14 cellular contexts compared by ENCODE assay signal in the genomic region with DNA sequence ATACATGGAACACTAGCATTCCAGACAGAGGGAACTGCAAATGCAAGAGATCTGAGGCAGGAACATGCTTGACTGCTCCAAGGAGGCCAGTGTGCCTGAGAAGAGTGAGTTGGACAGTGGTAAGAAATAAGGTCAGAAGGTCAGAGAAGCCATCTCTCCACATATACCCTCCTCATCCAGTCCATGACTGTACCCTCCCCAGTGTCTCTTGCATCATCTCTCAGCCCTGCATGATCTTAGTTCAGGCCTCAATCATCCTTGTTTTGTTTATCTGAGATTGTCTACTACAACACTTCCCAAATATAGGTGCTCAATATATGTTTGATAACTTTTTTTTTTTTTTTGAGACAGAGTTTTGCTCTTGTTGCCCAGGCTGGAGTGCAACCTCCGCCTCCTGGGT. TPM values are rescaled to one million over a fixed set of nuclear protein-coding genes. Genes with fewer than 3 reads are reported as not detected.
DNase-seq lines count a peak whose midpoint lies in the region; ATAC-seq and TF ChIP-seq lines count a peak whose summit lies in the region.
"Had no signal": no experiment of that assay in that cellular context is flagged by ENCODE, and none has a peak within 500 bp of the region (broad histone marks: within the 10 kb centered on the region; RNA-seq: fewer than 3 reads in every experiment).

No MANE protein-coding gene starts in this region.

- H3K9me3 ChIP-seq in IMR-90 (ENCODE audit: control insufficient read depth, insufficient read depth, low read length), result no peaks in the 10 kb centered on the region
- no peaks in the 10 kb centered on the region for H3K9me3 ChIP-seq in neutrophil
- no peaks in the 10 kb centered on the region for H3K9me3 ChIP-seq in stomach

- H3K14ac ChIP-seq in IMR-90 (replicated peaks; ENCODE audit: low read depth, low read length), result no peak overlapping the region

- no peaks in the 10 kb centered on the region for H4K20me1 ChIP-seq in IMR-90 (ENCODE audit: insufficient read depth, low read length)

- dilution Hi-C loops in IMR-90 (cut with HindIII; ENCODE audit: low sequenced_read_pairs, unreplicated experiment), result no loop called here

- no peak for TF ChIP-seq RAD21 in IMR-90 (IDR thresholded peaks at IDR 0.05; ENCODE audit: low read length)

- no peak overlapping the region for H3K23ac ChIP-seq in IMR-90 (ENCODE audit: low read depth, low read length)

- no peaks in the 10 kb centered on the region for H3K79me1 ChIP-seq in IMR-90 (ENCODE audit: low read depth in 1 of 2, low read length in 2 of 2)

- no peak overlapping the region for H3K18ac ChIP-seq in IMR-90 (ENCODE audit: low read depth, low read length)

- no peak for TF ChIP-seq EP300 in stomach (IDR thresholded peaks at IDR 0.05)

- H3K9me3 Mint-ChIP-seq in activated T-cell treated with anti-CD3 and anti-CD28 coated beads, Interleukin-2, amount 50 U/mL, for 72 hours, result peaks cover 2 to 7% of the 10 kb centered on the region in 2 donors
- H3K9me3 Mint-ChIP-seq in activated T-cell treated with anti-CD3 and anti-CD28 coated beads, Interleukin-2, amount 50 U/mL, for 24 hours, result peaks cover 10% of the 10 kb centered on the region

- H3K36me3 Mint-ChIP-seq in activated T-cell treated with anti-CD3 and anti-CD28 coated beads, Interleukin-2, amount 50 U/mL, for 72 hours (ENCODE audit: insufficient read depth in 2 of 2), result peaks cover 10 to 29% of the 10 kb centered on the region in 2 donors
- H3K36me3 Mint-ChIP-seq in activated T-cell treated with anti-CD3 and anti-CD28 coated beads, Interleukin-2, amount 50 U/mL, for 24 hours (ENCODE audit: low read depth), result peaks cover 76% of the 10 kb centered on the region

- no peak overlapping the region for H3K4ac ChIP-seq in IMR-90 (ENCODE audit: low read depth, low read length)

- H3K4me2 ChIP-seq in IMR-90 (ENCODE audit: low read depth, low read length), result no peak overlapping the region

- 0 out of 2 replicates have a peak, but pooled peaks cover 4% of the 10 kb centered on the region for H3K9me1 ChIP-seq in IMR-90 (ENCODE audit: insufficient read depth, low read length)

- TF ChIP-seq CTCF in IMR-90 (conservative IDR thresholded peaks at IDR 0.05; ENCODE audit: low read depth, low read length) (no peak), neutrophil (IDR thresholded peaks at IDR 0.05) (no peak), stomach (IDR thresholded peaks at IDR 0.05) (no peak)

- no peak for DNase-seq in activated T-cell treated with anti-CD3 and anti-CD28 coated beads, Interleukin-2, amount 50 U/mL, for 72 hours
- DNase-seq in activated T-cell treated with anti-CD3 and anti-CD28 coated beads, Interleukin-2, amount 50 U/mL, for 24 hours, result no peak
- DNase-seq in IMR-90, result no peak
- DNase-seq in ureter (ENCODE audit: low spot score), result no peak
- DNase-seq in stomach, result no peak
- DNase-seq: C1 segment of cervical spinal cord; CD4-positive, alpha-beta memory T cell; DMS79; GM23248 had no signal

- no peak overlapping the region for H4K91ac ChIP-seq in IMR-90 (ENCODE audit: insufficient read depth, low read depth, low read length)

- H3K36me3 ChIP-seq in IMR-90 (ENCODE audit: control insufficient read depth, insufficient read depth, low read length) (peaks cover 3% of the 10 kb centered on the region), neutrophil (peaks cover 49% of the 10 kb centered on the region), stomach (peaks cover 0 to 21% (median 17%) of the 10 kb centered on the region in 4 donors)

- H3K27me3 ChIP-seq in IMR-90 (ENCODE audit: control insufficient read depth, insufficient read depth, low read length) (no peaks in the 10 kb centered on the region), neutrophil (no peaks in the 10 kb centered on the region), stomach (no peaks in the 10 kb centered on the region)

- H3K4me1 ChIP-seq in IMR-90 (ENCODE audit: control insufficient read depth, insufficient read depth, low read length) (no peaks in the 10 kb centered on the region), neutrophil (ENCODE audit: control insufficient read depth in 1 of 2, insufficient read depth in 1 of 2, low read depth in 1 of 2, low read length in 1 of 2) (peaks cover 10 to 13% of the 10 kb centered on the region in 2 experiments), stomach (peaks cover 0 to 18% (median 7%) of the 10 kb centered on the region in 4 donors)

- no peak overlapping the region for H4K5ac ChIP-seq in IMR-90 (ENCODE audit: low read depth, low read length)

- no peaks in the 10 kb centered on the region for H3K27me3 Mint-ChIP-seq in activated T-cell treated with anti-CD3 and anti-CD28 coated beads, Interleukin-2, amount 50 U/mL, for 72 hours (ENCODE audit: low read depth)
- H3K27me3 Mint-ChIP-seq in activated T-cell treated with anti-CD3 and anti-CD28 coated beads, Interleukin-2, amount 50 U/mL, for 24 hours, result no peaks in the 10 kb centered on the region
- H3K27me3 Mint-ChIP-seq: B cell; CD4-positive, alpha-beta memory T cell had no signal

- no peak overlapping the region for H2AFZ ChIP-seq in IMR-90 (replicated peaks; ENCODE audit: low read length, poor library complexity)
- H2AFZ ChIP-seq: GM23248 had no signal

- no peak overlapping the region for H2BK120ac ChIP-seq in IMR-90 (ENCODE audit: low read depth, low read length)

- in situ Hi-C loops in IMR-90 (cut with MboI; ENCODE audit: low sequenced_read_pairs), result no loop called here

- no peak overlapping the region for H2AK5ac ChIP-seq in IMR-90 (ENCODE audit: low read depth, low read length)

- no peak overlapping the region for H3K56ac ChIP-seq in IMR-90 (ENCODE audit: extremely low read depth, insufficient read depth, low read length)

- no peak overlapping the region for H3K4me3 Mint-ChIP-seq in activated T-cell treated with anti-CD3 and anti-CD28 coated beads, Interleukin-2, amount 50 U/mL, for 72 hours
- no peak overlapping the region for H3K4me3 Mint-ChIP-seq in activated T-cell treated with anti-CD3 and anti-CD28 coated beads, Interleukin-2, amount 50 U/mL, for 24 hours
- H3K4me3 Mint-ChIP-seq: B cell; CD4-positive, alpha-beta memory T cell had no signal

- peaks cover 5% of the 10 kb centered on the region for H3K4me1 Mint-ChIP-seq in activated T-cell treated with anti-CD3 and anti-CD28 coated beads, Interleukin-2, amount 50 U/mL, for 72 hours (ENCODE audit: low read depth)
- H3K4me1 Mint-ChIP-seq in activated T-cell treated with anti-CD3 and anti-CD28 coated beads, Interleukin-2, amount 50 U/mL, for 24 hours (ENCODE audit: low read depth), result peaks cover 10% of the 10 kb centered on the region

- peak in 1 of 2 donors; percentile 25 for ATAC-seq in activated T-cell treated with anti-CD3 and anti-CD28 coated beads, Interleukin-2, amount 50 U/mL, for 72 hours (replicated peaks in 1 of 2)
- ATAC-seq in IMR-90 (ENCODE audit: low read depth) (no peak), HG02884 (IDR thresholded peaks at IDR 0.05; ENCODE audit: unreplicated experiment) (no peak)
- ATAC-seq: GM12878, HCT116 had no signal

- BruUV-seq in IMR-90 (replicated peaks; lab: Mats Ljungman, UMichigan), result no TSS peak

- no peak overlapping the region for H2AK9ac ChIP-seq in IMR-90 (replicated peaks; ENCODE audit: low read depth, low read length, poor library complexity)

- H3K9ac ChIP-seq in IMR-90 (ENCODE audit: low read depth, low read length), result no peak overlapping the region
- H3K9ac ChIP-seq: GM23248 had no signal

- H3K27ac Mint-ChIP-seq in activated T-cell treated with anti-CD3 and anti-CD28 coated beads, Interleukin-2, amount 50 U/mL, for 72 hours, result peak overlapping the region; percentile 56
- no peak overlapping the region for H3K27ac Mint-ChIP-seq in activated T-cell treated with anti-CD3 and anti-CD28 coated beads, Interleukin-2, amount 50 U/mL, for 24 hours
- H3K27ac Mint-ChIP-seq: B cell had no signal

- TF ChIP-seq POLR2A in IMR-90 (IDR thresholded peaks at IDR 0.05; ENCODE audit: low read depth, low read length) (no peak), stomach (IDR thresholded peaks at IDR 0.05) (no peak)

- CTCF ChIA-PET in IMR-90 (lab: Yijun Ruan, JAX), result interaction anchor here (0.7 kb wide), 1 partner anchor 254 kb away, joined by 3 read pairs; no protein-coding TSS in a partner anchor

- H2BK20ac ChIP-seq in IMR-90 (ENCODE audit: low read depth, low read length), result no peak overlapping the region

- H3K4me3 ChIP-seq in IMR-90 (ENCODE audit: insufficient read depth, low read depth, low read length), result no peak overlapping the region
- H3K4me3 ChIP-seq in neutrophil (ENCODE audit: low read depth in 1 of 2, low read length in 1 of 2), result no peak overlapping the region
- no peak overlapping the region for H3K4me3 ChIP-seq in stomach
- H3K4me3 ChIP-seq: GM12878, GM23248 had no signal

- WGBS in IMR-90 (ENCODE audit: extremely low coverage in 2 of 2, insufficient read length in 1 of 2), 2 experiments, result no CpG with 5 or more reads among the region's 1 CpG
- WGBS in stomach, 5 donors, result 96 to 100% (median 100%) methylated on average over 1 of the region's 1 CpG

- H3K27ac ChIP-seq in IMR-90 (ENCODE audit: insufficient read depth, low read length) (no peak overlapping the region), neutrophil (peak overlapping the region; percentile 46), stomach (no peak overlapping the region)
- H3K27ac ChIP-seq: GM23248 had no signal

- intact Hi-C loops in IMR-90 (cut with micrococcal nuclease) (no loop called here), stomach (cut with DNase I; ENCODE audit: low total_unique reads) (no loop called here)

- no peak overlapping the region for H2BK5ac ChIP-seq in IMR-90 (ENCODE audit: low read depth, low read length, poor library complexity, severe bottlenecking)

- no peak overlapping the region for H4K8ac ChIP-seq in IMR-90 (ENCODE audit: low read depth in 2 of 2, low read length in 2 of 2)

- H2BK15ac ChIP-seq in IMR-90 (ENCODE audit: low read depth, low read length), result no peak overlapping the region

- POLR2A ChIA-PET in IMR-90 (lab: Charles Lee; ENCODE audit: unreplicated experiment), result no interaction called here

TF ChIP-seq in IMR-90, 13 proteins besides CTCF, POLR2A, EP300 and RAD21 (continues in another document):
- TF ChIP-seq CEBPB (IDR thresholded peaks at IDR 0.05; ENCODE audit: low read depth, low read length), result 0 out of 2 replicates have a peak, but pooled peaks have one; percentile 18

RNA-seq across cellular contexts. Expression of a gene that starts 5.5 kb away (rescaled TPM):
- total RNA-seq in activated T-cell treated with anti-CD3 and anti-CD28 coated beads, Interleukin-2, amount 50 U/mL, for 72 hours, result 100 to 1,000 TPM; 181 to 207 TPM
- 36.7 and 89.2 TPM in 2 replicates for total RNA-seq in IMR-90 (2012; rRNA removed)
- polyA plus RNA-seq in IMR-90 (2012; rRNA removed), result 25.6 and 36.5 TPM in 2 replicates
- 3.2 and 5.1 TPM in 2 replicates for polyA plus RNA-seq in IMR-90 (2012; cell fraction: cytosol; rRNA removed)
- 0.64 and 10.2 TPM in 2 replicates for polyA plus RNA-seq in IMR-90 (2012; cell fraction: nucleus; rRNA removed; ENCODE audit: low replicate concordance)
- 62.2 TPM for total RNA-seq in ureter
- total RNA-seq in stomach, result 100 to 1,000 TPM in 2 of 5 donors, 10 to 100 TPM in 3; 22.2 to 115 (median 39.4) TPM
- 100 to 1,000 TPM in 1 of 3 donors, 10 to 100 TPM in 2; 84.9 to 187 (median 90.2) TPM for polyA plus RNA-seq in stomach
